1 cellular context compared by ENCODE assay signal in genomic region chr4:184363258-184363657, GRCh38.
A peak's percentile ranks its signal among the peaks of the same experiment; 100 is the strongest.
TF ChIP-seq lines count a peak whose summit lies in the region.

No MANE protein-coding gene starts in this region.

TF ChIP-seq in HepG2, 621 proteins besides CTCF, POLR2A, EP300 and RAD21 (continued from another document):
- TF ChIP-seq, protein P1, sequence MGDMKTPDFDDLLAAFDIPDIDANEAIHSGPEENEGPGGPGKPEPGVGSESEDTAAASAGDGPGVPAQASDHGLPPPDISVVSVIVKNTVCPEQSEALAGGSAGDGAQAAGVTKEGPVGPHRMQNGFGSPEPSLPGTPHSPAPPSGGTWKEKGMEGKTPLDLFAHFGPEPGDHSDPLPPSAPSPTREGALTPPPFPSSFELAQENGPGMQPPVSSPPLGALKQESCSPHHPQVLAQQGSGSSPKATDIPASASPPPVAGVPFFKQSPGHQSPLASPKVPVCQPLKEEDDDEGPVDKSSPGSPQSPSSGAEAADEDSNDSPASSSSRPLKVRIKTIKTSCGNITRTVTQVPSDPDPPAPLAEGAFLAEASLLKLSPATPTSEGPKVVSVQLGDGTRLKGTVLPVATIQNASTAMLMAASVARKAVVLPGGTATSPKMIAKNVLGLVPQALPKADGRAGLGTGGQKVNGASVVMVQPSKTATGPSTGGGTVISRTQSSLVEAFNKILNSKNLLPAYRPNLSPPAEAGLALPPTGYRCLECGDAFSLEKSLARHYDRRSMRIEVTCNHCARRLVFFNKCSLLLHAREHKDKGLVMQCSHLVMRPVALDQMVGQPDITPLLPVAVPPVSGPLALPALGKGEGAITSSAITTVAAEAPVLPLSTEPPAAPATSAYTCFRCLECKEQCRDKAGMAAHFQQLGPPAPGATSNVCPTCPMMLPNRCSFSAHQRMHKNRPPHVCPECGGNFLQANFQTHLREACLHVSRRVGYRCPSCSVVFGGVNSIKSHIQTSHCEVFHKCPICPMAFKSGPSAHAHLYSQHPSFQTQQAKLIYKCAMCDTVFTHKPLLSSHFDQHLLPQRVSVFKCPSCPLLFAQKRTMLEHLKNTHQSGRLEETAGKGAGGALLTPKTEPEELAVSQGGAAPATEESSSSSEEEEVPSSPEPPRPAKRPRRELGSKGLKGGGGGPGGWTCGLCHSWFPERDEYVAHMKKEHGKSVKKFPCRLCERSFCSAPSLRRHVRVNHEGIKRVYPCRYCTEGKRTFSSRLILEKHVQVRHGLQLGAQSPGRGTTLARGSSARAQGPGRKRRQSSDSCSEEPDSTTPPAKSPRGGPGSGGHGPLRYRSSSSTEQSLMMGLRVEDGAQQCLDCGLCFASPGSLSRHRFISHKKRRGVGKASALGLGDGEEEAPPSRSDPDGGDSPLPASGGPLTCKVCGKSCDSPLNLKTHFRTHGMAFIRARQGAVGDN (CRISPR knock-in tag; IDR thresholded peaks at IDR 0.05): 0 out of 2 replicates have a peak, but pooled peaks have one; percentile 36
- TF ChIP-seq ZBTB38 (CRISPR knock-in tag; IDR thresholded peaks at IDR 0.05) (peak; percentile 51; the same call in 1 of the 2 replicates), ZNF549 (CRISPR knock-in tag; IDR thresholded peaks at IDR 0.05) (no peak), ZKSCAN5 (CRISPR knock-in tag; IDR thresholded peaks at IDR 0.05) (no peak), CC2D1A (CRISPR knock-in tag; IDR thresholded peaks at IDR 0.05) (no peak), ZNF580 (CRISPR knock-in tag; IDR thresholded peaks at IDR 0.05; ENCODE audit: borderline replicate concordance, low read depth) (no peak), ZSCAN21 (CRISPR knock-in tag; IDR thresholded peaks at IDR 0.05; ENCODE audit: borderline replicate concordance) (0 out of 2 replicates have a peak, but pooled peaks have one; percentile 53), ZNF775 (CRISPR knock-in tag; IDR thresholded peaks at IDR 0.05; ENCODE audit: borderline replicate concordance) (no peak), TCF7 (IDR thresholded peaks at IDR 0.05; ENCODE audit: low read depth) (no peak), ZNF556 (CRISPR knock-in tag; IDR thresholded peaks at IDR 0.05; ENCODE audit: borderline replicate concordance) (peak; percentile 43; the same call in 1 of the 2 replicates), ARNTL (CRISPR knock-in tag; IDR thresholded peaks at IDR 0.05) (peak; percentile 3; the same call in 1 of the 2 replicates), PITX1 (CRISPR knock-in tag; IDR thresholded peaks at IDR 0.05) (no peak), CREB3 (CRISPR knock-in tag; IDR thresholded peaks at IDR 0.05) (no peak), ZBTB46 (CRISPR knock-in tag; IDR thresholded peaks at IDR 0.05; ENCODE audit: borderline replicate concordance) (0 out of 2 replicates have a peak, but pooled peaks have one; percentile 54), SP5 (CRISPR knock-in tag; IDR thresholded peaks at IDR 0.05; ENCODE audit: borderline replicate concordance, low read depth) (no peak), PRPF4 (IDR thresholded peaks at IDR 0.05; ENCODE audit: low read depth, low read length, poor library complexity, severe bottlenecking) (peak; percentile 27), ZFX (CRISPR knock-in tag; IDR thresholded peaks at IDR 0.05; ENCODE audit: low read depth) (peak; percentile 24; the same call in 1 of the 2 replicates), GABPB1 (CRISPR knock-in tag; IDR thresholded peaks at IDR 0.05) (no peak)
- TF ChIP-seq, protein P2, sequence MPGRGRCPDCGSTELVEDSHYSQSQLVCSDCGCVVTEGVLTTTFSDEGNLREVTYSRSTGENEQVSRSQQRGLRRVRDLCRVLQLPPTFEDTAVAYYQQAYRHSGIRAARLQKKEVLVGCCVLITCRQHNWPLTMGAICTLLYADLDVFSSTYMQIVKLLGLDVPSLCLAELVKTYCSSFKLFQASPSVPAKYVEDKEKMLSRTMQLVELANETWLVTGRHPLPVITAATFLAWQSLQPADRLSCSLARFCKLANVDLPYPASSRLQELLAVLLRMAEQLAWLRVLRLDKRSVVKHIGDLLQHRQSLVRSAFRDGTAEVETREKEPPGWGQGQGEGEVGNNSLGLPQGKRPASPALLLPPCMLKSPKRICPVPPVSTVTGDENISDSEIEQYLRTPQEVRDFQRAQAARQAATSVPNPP (CRISPR knock-in tag; IDR thresholded peaks at IDR 0.05): no peak
- TF ChIP-seq, protein P3, sequence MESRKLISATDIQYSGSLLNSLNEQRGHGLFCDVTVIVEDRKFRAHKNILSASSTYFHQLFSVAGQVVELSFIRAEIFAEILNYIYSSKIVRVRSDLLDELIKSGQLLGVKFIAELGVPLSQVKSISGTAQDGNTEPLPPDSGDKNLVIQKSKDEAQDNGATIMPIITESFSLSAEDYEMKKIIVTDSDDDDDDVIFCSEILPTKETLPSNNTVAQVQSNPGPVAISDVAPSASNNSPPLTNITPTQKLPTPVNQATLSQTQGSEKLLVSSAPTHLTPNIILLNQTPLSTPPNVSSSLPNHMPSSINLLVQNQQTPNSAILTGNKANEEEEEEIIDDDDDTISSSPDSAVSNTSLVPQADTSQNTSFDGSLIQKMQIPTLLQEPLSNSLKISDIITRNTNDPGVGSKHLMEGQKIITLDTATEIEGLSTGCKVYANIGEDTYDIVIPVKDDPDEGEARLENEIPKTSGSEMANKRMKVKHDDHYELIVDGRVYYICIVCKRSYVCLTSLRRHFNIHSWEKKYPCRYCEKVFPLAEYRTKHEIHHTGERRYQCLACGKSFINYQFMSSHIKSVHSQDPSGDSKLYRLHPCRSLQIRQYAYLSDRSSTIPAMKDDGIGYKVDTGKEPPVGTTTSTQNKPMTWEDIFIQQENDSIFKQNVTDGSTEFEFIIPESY (CRISPR knock-in tag; IDR thresholded peaks at IDR 0.05): peak; percentile 22; the same call in 1 of the 2 replicates
- TF ChIP-seq, protein P4, sequence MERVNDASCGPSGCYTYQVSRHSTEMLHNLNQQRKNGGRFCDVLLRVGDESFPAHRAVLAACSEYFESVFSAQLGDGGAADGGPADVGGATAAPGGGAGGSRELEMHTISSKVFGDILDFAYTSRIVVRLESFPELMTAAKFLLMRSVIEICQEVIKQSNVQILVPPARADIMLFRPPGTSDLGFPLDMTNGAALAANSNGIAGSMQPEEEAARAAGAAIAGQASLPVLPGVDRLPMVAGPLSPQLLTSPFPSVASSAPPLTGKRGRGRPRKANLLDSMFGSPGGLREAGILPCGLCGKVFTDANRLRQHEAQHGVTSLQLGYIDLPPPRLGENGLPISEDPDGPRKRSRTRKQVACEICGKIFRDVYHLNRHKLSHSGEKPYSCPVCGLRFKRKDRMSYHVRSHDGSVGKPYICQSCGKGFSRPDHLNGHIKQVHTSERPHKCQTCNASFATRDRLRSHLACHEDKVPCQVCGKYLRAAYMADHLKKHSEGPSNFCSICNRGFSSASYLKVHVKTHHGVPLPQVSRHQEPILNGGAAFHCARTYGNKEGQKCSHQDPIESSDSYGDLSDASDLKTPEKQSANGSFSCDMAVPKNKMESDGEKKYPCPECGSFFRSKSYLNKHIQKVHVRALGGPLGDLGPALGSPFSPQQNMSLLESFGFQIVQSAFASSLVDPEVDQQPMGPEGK (CRISPR knock-in tag; IDR thresholded peaks at IDR 0.05): no peak
